Comparison of ENCODE assay signal across 9 cellular contexts in genomic region chr16:85436636-85437160, GRCh38.
A peak's percentile ranks its signal among the peaks of the same experiment; 100 is the strongest.
DNase-seq lines count a peak whose midpoint lies in the region; ATAC-seq and TF ChIP-seq lines count a peak whose summit lies in the region.
"Had no signal": no experiment of that assay in that cellular context is flagged by ENCODE, and none has a peak within 500 bp of the region (broad histone marks: within the 10 kb centered on the region; RNA-seq: fewer than 3 reads in every experiment).

No MANE protein-coding gene starts in this region.

- H2AFZ ChIP-seq in neuronal stem cell (ENCODE audit: low read length): peak overlapping the region; percentile 80
- H2AFZ ChIP-seq in Karpas-422 (ENCODE audit: low read length): no peak overlapping the region

- H3K27ac ChIP-seq in CD8-positive, alpha-beta memory T cell (ENCODE audit: low read depth, low read length): peak overlapping the region; percentile 43
- peak overlapping the region in 3 of 4 donors; percentile 16 to 53 (median 49) for H3K27ac ChIP-seq in gastroesophageal sphincter
- H3K27ac ChIP-seq in neuronal stem cell (replicated peaks; ENCODE audit: low read length): no peak overlapping the region
- no peak overlapping the region for H3K27ac ChIP-seq in Karpas-422 (ENCODE audit: low read length)
- no peak overlapping the region for H3K27ac ChIP-seq in CD4-positive, alpha-beta T cell (ENCODE audit: low read depth, low read length)
- H3K27ac ChIP-seq in foreskin keratinocyte: no peak overlapping the region
- H3K27ac ChIP-seq: SK-N-MC had no signal

- no peak overlapping the region for H4K91ac ChIP-seq in neuronal stem cell (ENCODE audit: low read depth, low read length, poor library complexity)

- CTCF ChIA-PET in CD8-positive, alpha-beta memory T cell (lab: Charles Lee): interaction anchor here (1.4 to 1.9 kb wide), 2 partner anchors 16 to 179 kb away, joined by 5 to 6 read pairs; no protein-coding TSS in a partner anchor
- CTCF ChIA-PET in MCF 10A (lab: Yijun Ruan, JAX): interaction anchor here (0.5 to 0.9 kb wide), 2 partner anchors 173 to 288 kb away, joined by 3 to 6 read pairs; no protein-coding TSS in a partner anchor
- CTCF ChIA-PET in CD4-positive, alpha-beta T cell (lab: Charles Lee): no interaction called here

- no peaks in the 10 kb centered on the region for H3K9me3 ChIP-seq in CD8-positive, alpha-beta memory T cell (ENCODE audit: low read length)
- H3K9me3 ChIP-seq in gastroesophageal sphincter: no peaks in the 10 kb centered on the region
- no peaks in the 10 kb centered on the region for H3K9me3 ChIP-seq in neuronal stem cell (replicated peaks in 1 of 2; ENCODE audit: control insufficient read depth in 2 of 2, insufficient read depth in 1 of 2, low read depth in 1 of 2, low read length in 2 of 2)
- no peaks in the 10 kb centered on the region for H3K9me3 ChIP-seq in Karpas-422 (ENCODE audit: low read length)
- H3K9me3 ChIP-seq in CD4-positive, alpha-beta T cell (ENCODE audit: control insufficient read depth, low read length): no peaks in the 10 kb centered on the region

- no peak overlapping the region for H3K9ac ChIP-seq in neuronal stem cell (ENCODE audit: low read depth, low read length, poor library complexity)
- H3K9ac ChIP-seq in Karpas-422 (ENCODE audit: low read length): no peak overlapping the region

- peaks cover 0 to 2% of the 10 kb centered on the region in 2 donors for H3K27me3 Mint-ChIP-seq in CD8-positive, alpha-beta memory T cell
- H3K27me3 Mint-ChIP-seq in MCF 10A (ENCODE audit: insufficient read depth, unreplicated experiment): no peaks in the 10 kb centered on the region
- no peaks in the 10 kb centered on the region for H3K27me3 Mint-ChIP-seq in CD4-positive, alpha-beta T cell

- no peaks in the 10 kb centered on the region for H3K9me2 ChIP-seq in Karpas-422 (replicated peaks; ENCODE audit: insufficient read depth, low read length)

- no peak overlapping the region for H3K14ac ChIP-seq in neuronal stem cell (ENCODE audit: low read length)

- peak overlapping the region in 1 of 8 donors; percentile 50 for H3K27ac Mint-ChIP-seq in CD8-positive, alpha-beta memory T cell
- H3K27ac Mint-ChIP-seq in MCF 10A (ENCODE audit: low read depth, unreplicated experiment): no peak overlapping the region
- H3K27ac Mint-ChIP-seq in CD4-positive, alpha-beta T cell: no peak overlapping the region

- no peak overlapping the region for H3K23ac ChIP-seq in neuronal stem cell (ENCODE audit: low read depth, low read length, poor library complexity)

- peak overlapping the region; percentile 82 for H2AK5ac ChIP-seq in neuronal stem cell (ENCODE audit: low read depth, low read length)

- peak overlapping the region; percentile 22 for H3K4me2 ChIP-seq in neuronal stem cell (ENCODE audit: insufficient read depth, low read length, poor library complexity, severe bottlenecking)
- no peak overlapping the region for H3K4me2 ChIP-seq in Karpas-422 (ENCODE audit: low read depth, low read length, poor library complexity, severe bottlenecking)

- no peak overlapping the region for H4K8ac ChIP-seq in neuronal stem cell (ENCODE audit: low read depth, low read length)

- H3K4me3 ChIP-seq in CD8-positive, alpha-beta memory T cell (ENCODE audit: low read length): no peak overlapping the region
- H3K4me3 ChIP-seq in gastroesophageal sphincter (no peak overlapping the region), neuronal stem cell (ENCODE audit: low read length in 2 of 2) (no peak overlapping the region), Karpas-422 (ENCODE audit: low read length) (no peak overlapping the region)
- H3K4me3 ChIP-seq: SK-N-MC had no signal

- TF ChIP-seq EP300 in gastroesophageal sphincter (IDR thresholded peaks at IDR 0.05): no peak

- no TSS peak for BruUV-seq in MCF 10A (replicated peaks; lab: Mats Ljungman, UMichigan)

- no peaks in the 10 kb centered on the region for H3K36me3 Mint-ChIP-seq in CD8-positive, alpha-beta memory T cell
- no peaks in the 10 kb centered on the region for H3K36me3 Mint-ChIP-seq in MCF 10A (ENCODE audit: insufficient read depth, unreplicated experiment)
- no peaks in the 10 kb centered on the region for H3K36me3 Mint-ChIP-seq in CD4-positive, alpha-beta T cell (ENCODE audit: low read depth)

- TF ChIP-seq CTCF in gastroesophageal sphincter (IDR thresholded peaks at IDR 0.05) (no peak), MCF 10A (IDR thresholded peaks at IDR 0.05; ENCODE audit: unreplicated experiment) (no peak), foreskin keratinocyte (conservative IDR thresholded peaks at IDR 0.05) (no peak)
- no peak for TF ChIP-seq CTCF in CD4-positive, alpha-beta T cell (IDR thresholded peaks at IDR 0.05)

- no peak overlapping the region for H3K4me3 Mint-ChIP-seq in CD8-positive, alpha-beta memory T cell
- H3K4me3 Mint-ChIP-seq in MCF 10A (ENCODE audit: unreplicated experiment): no peak overlapping the region
- no peak overlapping the region for H3K4me3 Mint-ChIP-seq in CD4-positive, alpha-beta T cell

- peak overlapping the region; percentile 48 for H2BK120ac ChIP-seq in neuronal stem cell (ENCODE audit: low read depth, low read length)

- H3K18ac ChIP-seq in neuronal stem cell (ENCODE audit: low read length): peak overlapping the region; percentile 87

- 6% methylated on average over 7 of the region's 35 CpGs; no CpG with 5 or more reads in 1 of the 2 donors for WGBS in gastroesophageal sphincter (ENCODE audit: low coverage in 1 of 2), 2 donors
- WGBS in neuronal stem cell (ENCODE audit: extremely low coverage in 2 of 2, insufficient read length in 2 of 2, insufficient replicate concordance in 1 of 2), 2 donors: no CpG with 5 or more reads among the region's 35 CpGs

- no peak overlapping the region for H3K4ac ChIP-seq in neuronal stem cell (ENCODE audit: low read length)

- no peaks in the 10 kb centered on the region for H3K79me2 ChIP-seq in Karpas-422 (ENCODE audit: low read length)

- H3K9me3 Mint-ChIP-seq in CD8-positive, alpha-beta memory T cell: no peaks in the 10 kb centered on the region
- H3K9me3 Mint-ChIP-seq in MCF 10A (ENCODE audit: unreplicated experiment): no peaks in the 10 kb centered on the region
- H3K9me3 Mint-ChIP-seq in CD4-positive, alpha-beta T cell: no peaks in the 10 kb centered on the region

- H3K79me1 ChIP-seq in neuronal stem cell (ENCODE audit: low read depth, low read length): peaks cover 2% of the 10 kb centered on the region

- H2BK5ac ChIP-seq in neuronal stem cell (ENCODE audit: low read length): no peak overlapping the region

- peak overlapping the region; percentile 6 for H2BK15ac ChIP-seq in neuronal stem cell (ENCODE audit: low read length)

- intact Hi-C loops in MCF 10A (cut with micrococcal nuclease): no loop called here
- intact Hi-C loops in CD4-positive, alpha-beta T cell (cut with DNase I, micrococcal nuclease): no loop called here

- no peaks in the 10 kb centered on the region for H3K4me1 ChIP-seq in CD8-positive, alpha-beta memory T cell (ENCODE audit: insufficient read depth, low read length)
- H3K4me1 ChIP-seq in gastroesophageal sphincter (peaks cover 0 to 22% (median 12%) of the 10 kb centered on the region in 3 donors), neuronal stem cell (ENCODE audit: control insufficient read depth in 2 of 2, insufficient read depth in 1 of 2, low read depth in 1 of 2, low read length in 2 of 2) (peaks cover 16 to 56% of the 10 kb centered on the region in 2 donors), Karpas-422 (ENCODE audit: low read length) (no peaks in the 10 kb centered on the region), foreskin keratinocyte (no peaks in the 10 kb centered on the region)

- ATAC-seq in gastroesophageal sphincter (peak; percentile 48), foreskin keratinocyte (no peak)
- ATAC-seq in CD4-positive, alpha-beta T cell (ENCODE audit: poor library complexity): no peak

- TF ChIP-seq POLR2A in gastroesophageal sphincter (IDR thresholded peaks at IDR 0.05): no peak

- POLR2A ChIA-PET in CD8-positive, alpha-beta memory T cell (lab: Charles Lee): no interaction called here
- POLR2A ChIA-PET in MCF 10A (lab: Yijun Ruan, JAX): no interaction called here
- POLR2A ChIA-PET in CD4-positive, alpha-beta T cell (lab: Charles Lee): no interaction called here

- no peaks in the 10 kb centered on the region for H4K20me1 ChIP-seq in Karpas-422 (ENCODE audit: insufficient read depth, low read depth, low read length)

- H3K27me3 ChIP-seq in CD8-positive, alpha-beta memory T cell (ENCODE audit: insufficient read depth, low read length, poor library complexity, severe bottlenecking): no peaks in the 10 kb centered on the region
- H3K27me3 ChIP-seq in gastroesophageal sphincter: no peaks in the 10 kb centered on the region
- peaks cover 0 to 10% (median 0%) of the 10 kb centered on the region in 3 experiments for H3K27me3 ChIP-seq in neuronal stem cell (ENCODE audit: control insufficient read depth in 3 of 3, insufficient read depth in 3 of 3, low read depth in 1 of 3, low read length in 3 of 3)
- no peaks in the 10 kb centered on the region for H3K27me3 ChIP-seq in Karpas-422 (ENCODE audit: low read length)
- H3K27me3 ChIP-seq in CD4-positive, alpha-beta T cell (ENCODE audit: control insufficient read depth, insufficient read depth, low read length): no peaks in the 10 kb centered on the region
- peaks cover 39% of the 10 kb centered on the region for H3K27me3 ChIP-seq in foreskin keratinocyte

- no peaks in the 10 kb centered on the region for H3K4me1 Mint-ChIP-seq in CD8-positive, alpha-beta memory T cell
- no peaks in the 10 kb centered on the region for H3K4me1 Mint-ChIP-seq in MCF 10A (ENCODE audit: insufficient read depth, unreplicated experiment)
- no peaks in the 10 kb centered on the region for H3K4me1 Mint-ChIP-seq in CD4-positive, alpha-beta T cell (ENCODE audit: low read depth)

- no peak for DNase-seq in CD8-positive, alpha-beta memory T cell
- DNase-seq in NCI-H82 (lab: John Stamatoyannopoulos, UW) (peak; percentile 98), neuronal stem cell (ENCODE audit: low spot score) (no peak), Karpas-422 (no peak), MCF 10A (ENCODE audit: unreplicated experiment) (no peak), foreskin keratinocyte (no peak)
- no peak for DNase-seq in CD4-positive, alpha-beta T cell

- H2BK12ac ChIP-seq in neuronal stem cell (ENCODE audit: low read length): peak overlapping the region; percentile 24

- no peaks in the 10 kb centered on the region for H3K36me3 ChIP-seq in CD8-positive, alpha-beta memory T cell (ENCODE audit: insufficient read depth, low read length)
- peaks cover 0 to 29% of the 10 kb centered on the region in 2 donors for H3K36me3 ChIP-seq in gastroesophageal sphincter
- no peaks in the 10 kb centered on the region for H3K36me3 ChIP-seq in neuronal stem cell (replicated peaks in 1 of 2; ENCODE audit: control insufficient read depth in 2 of 2, insufficient read depth in 2 of 2, low read length in 2 of 2)
- H3K36me3 ChIP-seq in Karpas-422 (ENCODE audit: insufficient read depth, low read length): no peaks in the 10 kb centered on the region

Comparison
In these comparisons a context has a peak if more than half of its experiments do, and no peak if none do; other contexts are left out.
1. H3K27ac ChIP-seq: peak in CD8-positive, alpha-beta memory T cell (single experiment) and gastroesophageal sphincter (3 of 4); none in neuronal stem cell (single experiment), Karpas-422 (single experiment), CD4-positive, alpha-beta T cell (single experiment) and foreskin keratinocyte (single experiment).